Comparison of ENCODE assay signal across 1 cellular context in genomic region chr12:52083638-52083996, GRCh38.
TF ChIP-seq lines count a peak whose summit lies in the region.

No MANE protein-coding gene starts in this region.

TF ChIP-seq in HepG2, 621 proteins besides CTCF, POLR2A, EP300 and RAD21:
- TF ChIP-seq ZNF337 (CRISPR knock-in tag; IDR thresholded peaks at IDR 0.05; ENCODE audit: borderline replicate concordance, low read depth): no peak
- no peak for TF ChIP-seq HIC2 (CRISPR knock-in tag; IDR thresholded peaks at IDR 0.05; ENCODE audit: low read depth)
- TF ChIP-seq ZNF446 (CRISPR knock-in tag; IDR thresholded peaks at IDR 0.05): no peak
- 0 out of 2 replicates have a peak, but pooled peaks have one; percentile 8 for TF ChIP-seq ZBTB7B (CRISPR knock-in tag; IDR thresholded peaks at IDR 0.05)
- no peak for TF ChIP-seq HMG20A (CRISPR knock-in tag; IDR thresholded peaks at IDR 0.05; ENCODE audit: borderline replicate concordance)
- no peak for TF ChIP-seq NR2C2 (CRISPR knock-in tag; IDR thresholded peaks at IDR 0.05; ENCODE audit: borderline replicate concordance)
- TF ChIP-seq ASH2L (IDR thresholded peaks at IDR 0.05; ENCODE audit: insufficient read length, low read depth, low read length): peak; percentile 15
